Comparison of ENCODE assay signal across 1 cellular context in genomic region chr2:60873381-60873780, GRCh38.
TF ChIP-seq lines count a peak whose summit lies in the region.

No MANE protein-coding gene starts in this region.

TF ChIP-seq in GM12878, 131 proteins besides CTCF, POLR2A, EP300 and RAD21 (continued from another document):
- no peak for TF ChIP-seq PRDM15 (CRISPR knock-in tag; IDR thresholded peaks at IDR 0.05)
- TF ChIP-seq IKZF1 (conservative IDR thresholded peaks at IDR 0.05), result peak; percentile 62
